ENCODE assay signal across 25 cellular contexts in the genomic region with DNA sequence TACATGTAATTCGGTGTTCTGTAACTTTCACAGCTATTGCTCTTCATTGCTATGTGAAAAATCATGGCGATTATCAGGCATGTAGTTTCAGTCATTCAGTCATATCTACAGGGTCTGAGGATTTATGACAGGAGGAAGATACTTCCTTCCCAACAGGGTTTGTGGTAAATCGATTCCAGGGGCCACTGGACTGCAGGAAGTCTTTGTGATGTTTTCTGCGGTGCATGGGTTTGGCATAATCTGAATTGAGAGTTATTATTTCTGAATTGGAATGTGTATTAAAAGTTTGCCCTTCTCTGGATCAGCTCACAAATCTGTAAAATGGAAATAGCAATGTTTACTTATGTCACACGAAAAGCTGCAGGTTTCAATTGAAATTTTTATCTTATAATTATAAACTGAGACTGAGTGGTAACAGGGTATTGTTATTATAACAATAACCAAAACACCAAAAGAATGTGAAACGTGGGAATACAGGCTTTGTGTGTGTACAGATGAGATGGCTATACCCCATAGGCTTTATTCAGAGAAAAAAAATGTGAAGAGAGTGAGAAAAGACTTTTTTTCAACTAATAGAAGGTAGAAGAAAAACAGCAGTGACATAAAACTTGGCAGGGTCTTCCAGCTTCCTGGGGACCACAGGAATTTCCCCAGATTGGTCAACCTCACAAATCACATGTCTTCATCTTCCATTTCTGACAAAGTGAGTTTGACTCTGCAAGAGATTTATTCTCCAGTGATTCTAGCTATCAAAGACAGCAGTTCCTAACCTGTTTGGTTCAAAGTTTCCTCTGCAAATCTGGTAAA.
DNase-seq lines count a peak whose midpoint lies in the region; ATAC-seq and TF ChIP-seq lines count a peak whose summit lies in the region.
"Had no signal": no experiment of that assay in that cellular context is flagged by ENCODE, and none has a peak within 500 bp of the region (broad histone marks: within the 10 kb centered on the region; RNA-seq: fewer than 3 reads in every experiment).

No MANE protein-coding gene starts in this region.

- ATAC-seq in left cardiac atrium (no peak), mucosa of descending colon (no peak)
- no peak for ATAC-seq in naive thymus-derived CD8-positive, alpha-beta T cell
- ATAC-seq: left lung had no signal

- H3K4me3 ChIP-seq in left ventricle myocardium inferior (no peak overlapping the region), muscle layer of colon (ENCODE audit: low read depth in 1 of 2, low read length in 2 of 2) (no peak overlapping the region), mucosa of descending colon (no peak overlapping the region)
- H3K4me3 ChIP-seq: GM23338, left lung, upper lobe of left lung had no signal

- H3K9me3 ChIP-seq in left ventricle myocardium inferior (replicated peaks) (no peaks in the 10 kb centered on the region), muscle layer of colon (ENCODE audit: low read length) (no peaks in the 10 kb centered on the region), mucosa of descending colon (no peaks in the 10 kb centered on the region)
- H3K9me3 ChIP-seq: left lung, upper lobe of left lung had no signal

- H3K36me3 ChIP-seq in left ventricle myocardium inferior (no peaks in the 10 kb centered on the region), muscle layer of colon (ENCODE audit: insufficient read depth, low read length) (no peaks in the 10 kb centered on the region), mucosa of descending colon (ENCODE audit: low read depth) (no peaks in the 10 kb centered on the region)
- H3K36me3 ChIP-seq: left lung, upper lobe of left lung had no signal

- peak overlapping the region; percentile 15 for H3K27ac ChIP-seq in left ventricle myocardium inferior (replicated peaks)
- H3K27ac ChIP-seq in muscle layer of colon (ENCODE audit: low read depth, low read length), result peak overlapping the region; percentile 27
- H3K27ac ChIP-seq: left lung had no signal

- peaks cover under 1% of the 10 kb centered on the region for H3K27me3 ChIP-seq in left ventricle myocardium inferior (ENCODE audit: low read depth)
- H3K27me3 ChIP-seq in muscle layer of colon (ENCODE audit: control insufficient read depth in 1 of 2, insufficient read depth in 2 of 2, low read length in 2 of 2), result no peaks in the 10 kb centered on the region
- H3K27me3 ChIP-seq: upper lobe of left lung had no signal

- H3K27me3 Mint-ChIP-seq in chondrocyte (ENCODE audit: low read depth), result no peaks in the 10 kb centered on the region
- peaks cover 14 to 39% (median 25%) of the 10 kb centered on the region in 5 donors for H3K27me3 Mint-ChIP-seq in naive thymus-derived CD8-positive, alpha-beta T cell
- H3K27me3 Mint-ChIP-seq: brain had no signal

- no peaks in the 10 kb centered on the region for H3K36me3 Mint-ChIP-seq in chondrocyte (ENCODE audit: low read depth)
- peaks cover 0 to under 1% (median 0%) of the 10 kb centered on the region in 3 donors for H3K36me3 Mint-ChIP-seq in naive thymus-derived CD8-positive, alpha-beta T cell
- H3K36me3 Mint-ChIP-seq: brain had no signal

- peaks cover 84% of the 10 kb centered on the region for H3K4me1 Mint-ChIP-seq in chondrocyte (ENCODE audit: low read depth)
- H3K4me1 Mint-ChIP-seq in naive thymus-derived CD8-positive, alpha-beta T cell, result no peaks in the 10 kb centered on the region
- H3K4me1 Mint-ChIP-seq: activated CD4-positive, alpha-beta memory T cell treated with anti-CD3 and anti-CD28 coated beads, Interleukin-2, amount 10 ng/mL, durations not matched to agents 7 days and 5 days had no signal

- no peaks in the 10 kb centered on the region for H3K9me3 Mint-ChIP-seq in chondrocyte (ENCODE audit: low read depth)
- H3K9me3 Mint-ChIP-seq in naive thymus-derived CD8-positive, alpha-beta T cell, result peaks cover 0 to under 1% (median 0%) of the 10 kb centered on the region in 9 donors
- H3K9me3 Mint-ChIP-seq: activated CD4-positive, alpha-beta memory T cell treated with anti-CD3 and anti-CD28 coated beads, Interleukin-2, amount 10 ng/mL, durations not matched to agents 7 days and 5 days; activated naive CD4-positive, alpha-beta T cell treated with anti-CD3 and anti-CD28 coated beads for 36 hours; activated T-cell treated with anti-CD3 and anti-CD28 coated beads, Interleukin-2, amount 50 U/mL, for 24 hours; dendritic cell treated with granulocyte-macrophage colony-stimulating factor and Interleukin-4, amounts not matched to agents 40 ng/mL and 50 ng/mL, for 4 days; GM23338; T-helper 1 cell treated with Interleukin-12 subunit alpha and Interleukin-12 subunit beta and Interleukin-4 antibody, amounts not matched to agents 30 μg/mL and 1 μg/mL, for 36 hours had no signal

- intact Hi-C loops in left ventricle myocardium inferior (cut with micrococcal nuclease) (loop anchor here (10.0 kb wide), 1 partner anchor 130 kb away; no protein-coding TSS in a partner anchor), left cardiac atrium (cut with DNase I) (loop anchor here in 1 of 2 donors (5.0 kb wide), 1 partner anchor 167 kb away; no protein-coding TSS in a partner anchor), mucosa of descending colon (cut with DNase I, micrococcal nuclease) (no loop called here)

- no peak overlapping the region for H3K4me3 Mint-ChIP-seq in chondrocyte (ENCODE audit: unreplicated experiment)
- H3K4me3 Mint-ChIP-seq in naive thymus-derived CD8-positive, alpha-beta T cell, result no peak overlapping the region
- H3K4me3 Mint-ChIP-seq: activated CD4-positive, alpha-beta memory T cell treated with anti-CD3 and anti-CD28 coated beads, Interleukin-2, amount 10 ng/mL, durations not matched to agents 7 days and 5 days; activated naive CD4-positive, alpha-beta T cell treated with anti-CD3 and anti-CD28 coated beads for 36 hours; activated T-cell treated with anti-CD3 and anti-CD28 coated beads, Interleukin-2, amount 50 U/mL, for 24 hours; brain; dendritic cell treated with granulocyte-macrophage colony-stimulating factor and Interleukin-4, amounts not matched to agents 40 ng/mL and 50 ng/mL, for 4 days; GM23338; T-helper 1 cell treated with Interleukin-12 subunit alpha and Interleukin-12 subunit beta and Interleukin-4 antibody, amounts not matched to agents 30 μg/mL and 1 μg/mL, for 36 hours had no signal

- H3K4me1 ChIP-seq in left ventricle myocardium inferior (peaks cover 84% of the 10 kb centered on the region), muscle layer of colon (ENCODE audit: insufficient read depth, low read length) (peaks cover 65% of the 10 kb centered on the region), mucosa of descending colon (ENCODE audit: low read depth) (no peaks in the 10 kb centered on the region)

- no peak for DNase-seq in left ventricle myocardium inferior
- no peak for DNase-seq in left cardiac atrium
- DNase-seq in chondrocyte (ENCODE audit: low spot score), result no peak
- DNase-seq in mucosa of descending colon, result no peak
- no peak for DNase-seq in retina
- DNase-seq in NCI-H774 (lab: John Stamatoyannopoulos, UW), result no peak
- no peak for DNase-seq in naive thymus-derived CD8-positive, alpha-beta T cell
- DNase-seq: 8988T; activated CD4-positive, alpha-beta memory T cell treated with anti-CD3 and anti-CD28 coated beads, Interleukin-2, amount 10 ng/mL, durations not matched to agents 7 days and 5 days; activated naive CD4-positive, alpha-beta T cell treated with anti-CD3 and anti-CD28 coated beads for 36 hours; activated T-cell treated with anti-CD3 and anti-CD28 coated beads, Interleukin-2, amount 50 U/mL, for 24 hours; C1 segment of cervical spinal cord; KG1; left lung; NCI-H1105 treated with DMSO at 0.1 percent for 48 hours; NCI-H510A treated with DMSO at 0.1 percent for 48 hours; Right ventricle myocardium superior; stimulated activated CD4-positive, alpha-beta T cell treated with anti-CD3 and anti-CD28 coated beads, Interleukin-1b, Interleukin-23, amount 100 ng/mL, for 48 hours; stimulated activated naive CD4-positive, alpha-beta T cell treated with Interleukin-2 at 50 U/mL for 16 hours; upper lobe of left lung had no signal

- peak overlapping the region; percentile 90 for H3K27ac Mint-ChIP-seq in chondrocyte (ENCODE audit: unreplicated experiment)
- no peak overlapping the region for H3K27ac Mint-ChIP-seq in naive thymus-derived CD8-positive, alpha-beta T cell
- H3K27ac Mint-ChIP-seq: activated CD4-positive, alpha-beta memory T cell treated with anti-CD3 and anti-CD28 coated beads, Interleukin-2, amount 10 ng/mL, durations not matched to agents 7 days and 5 days; activated naive CD4-positive, alpha-beta T cell treated with anti-CD3 and anti-CD28 coated beads for 36 hours; activated T-cell treated with anti-CD3 and anti-CD28 coated beads, Interleukin-2, amount 50 U/mL, for 24 hours; dendritic cell treated with granulocyte-macrophage colony-stimulating factor and Interleukin-4, amounts not matched to agents 40 ng/mL and 50 ng/mL, for 4 days; GM23338; T-helper 1 cell treated with Interleukin-12 subunit alpha and Interleukin-12 subunit beta and Interleukin-4 antibody, amounts not matched to agents 30 μg/mL and 1 μg/mL, for 36 hours had no signal

- H3K9ac ChIP-seq in muscle layer of colon (ENCODE audit: low read length), result no peak overlapping the region

- POLR2A ChIA-PET in naive thymus-derived CD8-positive, alpha-beta T cell (lab: Charles Lee), result no interaction called here

- TF ChIP-seq CTCF in left ventricle myocardium inferior (IDR thresholded peaks at IDR 0.05; ENCODE audit: borderline replicate concordance), result no peak
- no peak for TF ChIP-seq CTCF in chondrocyte (IDR thresholded peaks at IDR 0.05)
- no peak for TF ChIP-seq CTCF in mucosa of descending colon (IDR thresholded peaks at IDR 0.05)
